In the genomic region with DNA sequence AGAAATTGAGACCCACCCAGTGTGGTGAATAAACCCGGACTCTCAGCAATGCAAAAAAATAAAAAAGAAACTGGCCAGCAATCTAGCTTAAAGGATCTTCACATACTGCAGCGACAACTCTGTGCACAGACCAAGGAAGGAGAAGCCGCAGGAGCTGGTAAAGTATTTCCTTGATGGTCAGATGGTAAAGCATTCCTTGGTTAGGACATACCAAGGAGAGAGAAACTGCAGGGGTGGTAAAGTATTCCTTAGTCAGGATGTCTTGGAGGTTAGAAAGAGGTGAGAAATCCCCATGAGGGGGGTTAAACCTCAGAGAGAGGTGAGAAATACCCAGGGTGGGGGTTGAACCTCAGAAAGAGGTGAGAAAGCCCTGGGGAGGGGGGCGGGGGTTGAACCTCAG, we compare ENCODE assay signal across 16 cellular contexts.
"Had no signal": no experiment of that assay in that cellular context is flagged by ENCODE, and none has a peak within 500 bp of the region (broad histone marks: within the 10 kb centered on the region; RNA-seq: fewer than 3 reads in every experiment).

No MANE protein-coding gene starts in this region.

- H3K9me3 ChIP-seq: colonic mucosa, gastrocnemius medialis, left lung, thyroid gland, uterus had no signal

- H3K4me3 Mint-ChIP-seq: activated CD4-positive, alpha-beta T cell treated with anti-CD3 and anti-CD28 coated beads, Interleukin-2, amount 10 ng/mL, durations not matched to agents 7 days and 5 days; brain; central memory CD8-positive, alpha-beta T cell; endodermal cell; neural crest cell had no signal

- H3K27ac ChIP-seq: colonic mucosa, gastrocnemius medialis, left lung, thyroid gland, uterus had no signal

- H3K4me3 ChIP-seq: colonic mucosa, gastrocnemius medialis, left lung, thyroid gland, uterus had no signal

- H3K27me3 Mint-ChIP-seq: activated CD4-positive, alpha-beta T cell treated with anti-CD3 and anti-CD28 coated beads, Interleukin-2, amount 10 ng/mL, durations not matched to agents 7 days and 5 days; brain; central memory CD8-positive, alpha-beta T cell; progenitor cell of endocrine pancreas had no signal

- H3K4me1 Mint-ChIP-seq: central memory CD8-positive, alpha-beta T cell had no signal

- H3K36me3 Mint-ChIP-seq: brain had no signal

- FAIRE-seq: kidney had no signal

- H3K27me3 ChIP-seq: colonic mucosa, gastrocnemius medialis, left lung, thyroid gland, uterus had no signal

- H3K9me3 Mint-ChIP-seq: central memory CD8-positive, alpha-beta T cell; neural crest cell had no signal

- DNase-seq: activated CD4-positive, alpha-beta T cell treated with anti-CD3 and anti-CD28 coated beads, Interleukin-2, amount 10 ng/mL, durations not matched to agents 7 days and 5 days; activated CD8-positive, alpha-beta memory T cell treated with anti-CD3 and anti-CD28 coated beads for 24 hours; activated CD8-positive, alpha-beta memory T cell treated with anti-CD3 and anti-CD28 coated beads, Interleukin-2, amount 50 U/mL, for 48 hours; colonic mucosa; endodermal cell; gastrocnemius medialis; head of caudate nucleus; kidney; left lung; stimulated activated naive CD4-positive, alpha-beta T cell; thyroid gland; uterus had no signal

- H3K27ac Mint-ChIP-seq: activated CD4-positive, alpha-beta T cell treated with anti-CD3 and anti-CD28 coated beads, Interleukin-2, amount 10 ng/mL, durations not matched to agents 7 days and 5 days; brain; endodermal cell; progenitor cell of endocrine pancreas had no signal

- H3K36me3 ChIP-seq: colonic mucosa, gastrocnemius medialis, left lung, thyroid gland, uterus had no signal

- ATAC-seq: gastrocnemius medialis, left lung had no signal

- H3K4me1 ChIP-seq: colonic mucosa, gastrocnemius medialis, left lung, thyroid gland, uterus had no signal
